In genomic region chr11:75273331-75273988, GRCh38 we compare ENCODE assay signal across 1 cellular context.
TF ChIP-seq lines count a peak whose summit lies in the region.

No MANE protein-coding gene starts in this region.

TF ChIP-seq in A549, 52 proteins besides CTCF, POLR2A, EP300 and RAD21:
- TF ChIP-seq ZFP36 (IDR thresholded peaks at IDR 0.05; ENCODE audit: borderline replicate concordance, partially characterized antibody) (peak; percentile 60), GATA3 (IDR thresholded peaks at IDR 0.05; ENCODE audit: borderline replicate concordance) (no peak)
TF ChIP-seq in A549: peak in this region for 1.
